28 cellular contexts compared by ENCODE assay signal in genomic region chr2:7927694-7928093, GRCh38.
"Had no signal": no experiment of that assay in that cellular context is flagged by ENCODE, and none has a peak within 500 bp of the region (broad histone marks: within the 10 kb centered on the region; RNA-seq: fewer than 3 reads in every experiment).

No MANE protein-coding gene starts in this region.

- ATAC-seq: activated CD8-positive, alpha-beta T cell treated with anti-CD3 and anti-CD28 coated beads for 36 hours; activated naive CD8-positive, alpha-beta T cell treated with anti-CD3 and anti-CD28 coated beads, Interleukin-2, amount 50 U/mL, for 24 hours; activated T-cell treated with anti-CD3 and anti-CD28 coated beads, Interleukin-2, amount 50 U/mL, for 4 hours; activated T-helper 17 cell treated with anti-CD3 and anti-CD28 coated beads, Interleukin-2, amount 50 U/mL, for 72 hours; left colon; naive thymus-derived CD8-positive, alpha-beta T cell; pancreas; stimulated activated effector memory CD8-positive, alpha-beta T cell treated with anti-CD3 and anti-CD28 coated beads, Interleukin-12 subunit alpha, Interleukin-12 subunit beta, amount 100 ng/mL, for 72 hours; WTC11 had no signal

- H3K36me3 ChIP-seq: pancreas, prostate gland, sigmoid colon, thoracic aorta had no signal

- DNase-seq: activated CD4-positive, alpha-beta T cell treated with anti-CD3 and anti-CD28 coated beads for 1 hour; activated CD4-positive, alpha-beta T cell treated with anti-CD3 and anti-CD28 coated beads, Interleukin-2, amount 10 ng/mL, durations not matched to agents 7 days and 5 days; activated naive CD8-positive, alpha-beta T cell treated with anti-CD3 and anti-CD28 coated beads, Interleukin-2, amount 50 U/mL, for 24 hours; activated T-cell treated with anti-CD3 and anti-CD28 coated beads, Interleukin-2, amount 50 U/mL, for 4 hours; anterior cingulate cortex; effector memory CD4-positive, alpha-beta T cell; head of caudate nucleus; hypothalamus; immature natural killer cell; kidney; left colon; midbrain; naive thymus-derived CD8-positive, alpha-beta T cell; nucleus accumbens; pancreas; sigmoid colon; small intestine; stimulated activated CD4-positive, alpha-beta T cell treated with anti-CD3 and anti-CD28 coated beads, Interleukin-4, amount 100 ng/mL, for 24 hours; trophoblast cell had no signal

- H3K4me1 ChIP-seq: pancreas, prostate gland had no signal

- H3K9me3 ChIP-seq: pancreas, prostate gland, sigmoid colon, thoracic aorta had no signal

- H3K36me3 Mint-ChIP-seq: activated naive CD4-positive, alpha-beta T cell treated with anti-CD3 and anti-CD28 coated beads, Interleukin-2, amount 50 U/mL, for 24 hours; stimulated activated effector memory CD8-positive, alpha-beta T cell treated with anti-CD3 and anti-CD28 coated beads, Interleukin-12 subunit alpha, Interleukin-12 subunit beta, amount 100 ng/mL, for 72 hours; WTC11 had no signal

- H3K4me3 Mint-ChIP-seq: activated CD4-positive, alpha-beta T cell treated with anti-CD3 and anti-CD28 coated beads, Interleukin-2, amount 10 ng/mL, durations not matched to agents 7 days and 5 days; activated CD8-positive, alpha-beta T cell treated with anti-CD3 and anti-CD28 coated beads for 36 hours; activated naive CD4-positive, alpha-beta T cell treated with anti-CD3 and anti-CD28 coated beads, Interleukin-2, amount 50 U/mL, for 24 hours; activated naive CD8-positive, alpha-beta T cell treated with anti-CD3 and anti-CD28 coated beads, Interleukin-2, amount 50 U/mL, for 24 hours; activated T-cell treated with anti-CD3 and anti-CD28 coated beads, Interleukin-2, amount 50 U/mL, for 4 hours; activated T-helper 17 cell treated with anti-CD3 and anti-CD28 coated beads, Interleukin-2, amount 50 U/mL, for 72 hours; immature natural killer cell; naive thymus-derived CD8-positive, alpha-beta T cell; neural crest cell; stimulated activated effector memory CD8-positive, alpha-beta T cell treated with anti-CD3 and anti-CD28 coated beads, Interleukin-12 subunit alpha, Interleukin-12 subunit beta, amount 100 ng/mL, for 72 hours; stimulated activated naive CD8-positive, alpha-beta T cell treated with anti-CD3 and anti-CD28 coated beads, Interleukin-15, Interleukin-2, amounts not matched to agents 100 ng/mL and 50 ng/mL, for 24 hours; WTC11 had no signal

- H3K27ac Mint-ChIP-seq: activated CD4-positive, alpha-beta T cell treated with anti-CD3 and anti-CD28 coated beads, Interleukin-2, amount 10 ng/mL, durations not matched to agents 7 days and 5 days; activated CD8-positive, alpha-beta T cell treated with anti-CD3 and anti-CD28 coated beads for 36 hours; activated naive CD4-positive, alpha-beta T cell treated with anti-CD3 and anti-CD28 coated beads, Interleukin-2, amount 50 U/mL, for 24 hours; activated naive CD8-positive, alpha-beta T cell treated with anti-CD3 and anti-CD28 coated beads, Interleukin-2, amount 50 U/mL, for 24 hours; activated T-helper 17 cell treated with anti-CD3 and anti-CD28 coated beads, Interleukin-2, amount 50 U/mL, for 72 hours; immature natural killer cell; naive thymus-derived CD8-positive, alpha-beta T cell; stimulated activated effector memory CD8-positive, alpha-beta T cell treated with anti-CD3 and anti-CD28 coated beads, Interleukin-12 subunit alpha, Interleukin-12 subunit beta, amount 100 ng/mL, for 72 hours; stimulated activated naive CD8-positive, alpha-beta T cell treated with anti-CD3 and anti-CD28 coated beads, Interleukin-15, Interleukin-2, amounts not matched to agents 100 ng/mL and 50 ng/mL, for 24 hours; WTC11 had no signal

- H3K27ac ChIP-seq: pancreas, prostate gland, sigmoid colon, thoracic aorta had no signal

- H3K9me3 Mint-ChIP-seq: activated naive CD4-positive, alpha-beta T cell treated with anti-CD3 and anti-CD28 coated beads, Interleukin-2, amount 50 U/mL, for 24 hours; activated naive CD8-positive, alpha-beta T cell treated with anti-CD3 and anti-CD28 coated beads, Interleukin-2, amount 50 U/mL, for 24 hours; activated T-cell treated with anti-CD3 and anti-CD28 coated beads, Interleukin-2, amount 50 U/mL, for 4 hours had no signal

- H3K27me3 ChIP-seq: pancreas, sigmoid colon had no signal

- H3K4me1 Mint-ChIP-seq: immature natural killer cell; naive thymus-derived CD8-positive, alpha-beta T cell; neural crest cell had no signal

- H3K4me3 ChIP-seq: pancreas, prostate gland, sigmoid colon, thoracic aorta had no signal

- H3K27me3 Mint-ChIP-seq: activated CD4-positive, alpha-beta T cell treated with anti-CD3 and anti-CD28 coated beads, Interleukin-2, amount 10 ng/mL, durations not matched to agents 7 days and 5 days; activated CD8-positive, alpha-beta T cell treated with anti-CD3 and anti-CD28 coated beads for 36 hours; activated naive CD4-positive, alpha-beta T cell treated with anti-CD3 and anti-CD28 coated beads, Interleukin-2, amount 50 U/mL, for 24 hours; activated naive CD8-positive, alpha-beta T cell treated with anti-CD3 and anti-CD28 coated beads, Interleukin-2, amount 50 U/mL, for 24 hours; stimulated activated naive CD8-positive, alpha-beta T cell treated with anti-CD3 and anti-CD28 coated beads, Interleukin-15, Interleukin-2, amounts not matched to agents 100 ng/mL and 50 ng/mL, for 24 hours had no signal
